In genomic region chr22:50157976-50158375, GRCh38 we compare ENCODE assay signal across 13 cellular contexts. TPM values are rescaled to one million over a fixed set of nuclear protein-coding genes. Genes with fewer than 3 reads are reported as not detected.
DNase-seq lines count a peak whose midpoint lies in the region; ATAC-seq and TF ChIP-seq lines count a peak whose summit lies in the region.
"Had no signal": no experiment of that assay in that cellular context is flagged by ENCODE, and none has a peak within 500 bp of the region (broad histone marks: within the 10 kb centered on the region; RNA-seq: fewer than 3 reads in every experiment).

No MANE protein-coding gene starts in this region.

- TF ChIP-seq CTCF in prostate gland (IDR thresholded peaks at IDR 0.05) = no peak

- H3K9me3 Mint-ChIP-seq in immature natural killer cell = no peaks in the 10 kb centered on the region
- H3K9me3 Mint-ChIP-seq: activated CD4-positive, alpha-beta memory T cell treated with anti-CD3 and anti-CD28 coated beads for 36 hours; activated T-helper 1 cell treated with anti-CD3 and anti-CD28 coated beads, Interleukin-12 subunit alpha, Interleukin-12 subunit beta, Interleukin-2, Interleukin-4 antibody, amounts not matched to agents 30 ng/mL and 10 ng/mL and 1 ng/mL, durations not matched to agents 14 hours and 24 hours and 36 hours; stimulated activated naive B cell treated with anti-CD40 and anti-IgM and Interleukin-4, amounts not matched to agents 10 μg/mL and 1 μg/mL and 100 μg/mL, for 72 hours had no signal

- H3K27me3 ChIP-seq in esophagus (ENCODE audit: control insufficient read depth in 1 of 2, insufficient read depth in 2 of 2, low read length in 2 of 2) (no peaks in the 10 kb centered on the region), prostate gland (replicated peaks; ENCODE audit: insufficient read depth) (no peaks in the 10 kb centered on the region)

- peak; percentile 56 for TF ChIP-seq POLR2A in prostate gland (IDR thresholded peaks at IDR 0.05)

- WGBS in esophagus, 2 donors = 52 to 66% methylated on average over 16 of the region's 16 CpGs
- 42% methylated on average over 16 of the region's 16 CpGs for WGBS in prostate gland

- peaks cover 0 to 2% (median 0%) of the 10 kb centered on the region in 3 donors for H3K27me3 Mint-ChIP-seq in immature natural killer cell (ENCODE audit: low read depth in 3 of 3)

- H3K27ac Mint-ChIP-seq in immature natural killer cell = no peak overlapping the region
- H3K27ac Mint-ChIP-seq: activated CD4-positive, alpha-beta memory T cell treated with anti-CD3 and anti-CD28 coated beads for 36 hours; activated T-helper 1 cell treated with anti-CD3 and anti-CD28 coated beads, Interleukin-12 subunit alpha, Interleukin-12 subunit beta, Interleukin-2, Interleukin-4 antibody, amounts not matched to agents 30 ng/mL and 10 ng/mL and 1 ng/mL, durations not matched to agents 14 hours and 24 hours and 36 hours; stimulated activated naive B cell treated with anti-CD40 and anti-IgM and Interleukin-4, amounts not matched to agents 10 μg/mL and 1 μg/mL and 100 μg/mL, for 72 hours had no signal

- no peak overlapping the region for H3K4me3 ChIP-seq in esophagus (ENCODE audit: low read depth in 1 of 2, low read length in 2 of 2)
- H3K4me3 ChIP-seq in prostate gland = no peak overlapping the region

- no peaks in the 10 kb centered on the region for H3K4me1 Mint-ChIP-seq in immature natural killer cell
- H3K4me1 Mint-ChIP-seq: stimulated activated naive B cell treated with anti-CD40 and anti-IgM and Interleukin-4, amounts not matched to agents 10 μg/mL and 1 μg/mL and 100 μg/mL, for 72 hours had no signal

- peak; percentile 26 for DNase-seq in D341Med (ENCODE audit: low spot score)
- DNase-seq in NCI-H2171 (lab: John Stamatoyannopoulos, UW) = peak; percentile 43
- DNase-seq in prostate gland (ENCODE audit: low spot score) = peak; percentile 89
- DNase-seq in activated CD8-positive, alpha-beta memory T cell treated with anti-CD3 and anti-CD28 coated beads for 24 hours = no peak
- DNase-seq in stimulated activated CD4-positive, alpha-beta T cell treated with anti-CD3 and anti-CD28 coated beads, Interleukin-15, amount 100 ng/mL, for 24 hours = no peak
- DNase-seq in immature natural killer cell = no peak
- DNase-seq: activated CD4-positive, alpha-beta memory T cell treated with anti-CD3 and anti-CD28 coated beads for 36 hours; NCI-H1436; NCI-H345; stimulated activated naive B cell treated with anti-CD40 and anti-IgM and Interleukin-4, amounts not matched to agents 10 μg/mL and 1 μg/mL and 100 μg/mL, for 72 hours had no signal

- H3K9me3 ChIP-seq in esophagus (ENCODE audit: control insufficient read depth in 2 of 2, insufficient read depth in 1 of 2, low read depth in 1 of 2, low read length in 1 of 2) (peaks cover 0 to 2% of the 10 kb centered on the region in 2 donors), prostate gland (no peaks in the 10 kb centered on the region)

- no peak overlapping the region for H3K4me3 Mint-ChIP-seq in immature natural killer cell
- H3K4me3 Mint-ChIP-seq: activated CD4-positive, alpha-beta memory T cell treated with anti-CD3 and anti-CD28 coated beads for 36 hours; activated T-helper 1 cell treated with anti-CD3 and anti-CD28 coated beads, Interleukin-12 subunit alpha, Interleukin-12 subunit beta, Interleukin-2, Interleukin-4 antibody, amounts not matched to agents 30 ng/mL and 10 ng/mL and 1 ng/mL, durations not matched to agents 14 hours and 24 hours and 36 hours; stimulated activated naive B cell treated with anti-CD40 and anti-IgM and Interleukin-4, amounts not matched to agents 10 μg/mL and 1 μg/mL and 100 μg/mL, for 72 hours had no signal

- peak overlapping the region; percentile 14 to 17 for H3K27ac ChIP-seq in esophagus (ENCODE audit: low read depth in 2 of 2, low read length in 1 of 2)
- peak overlapping the region; percentile 25 to 63 for H3K27ac ChIP-seq in prostate gland

- H3K36me3 Mint-ChIP-seq in immature natural killer cell = no peaks in the 10 kb centered on the region
- H3K36me3 Mint-ChIP-seq: activated CD4-positive, alpha-beta memory T cell treated with anti-CD3 and anti-CD28 coated beads for 36 hours; stimulated activated naive B cell treated with anti-CD40 and anti-IgM and Interleukin-4, amounts not matched to agents 10 μg/mL and 1 μg/mL and 100 μg/mL, for 72 hours had no signal

- ATAC-seq in HG03521 (IDR thresholded peaks at IDR 0.05; ENCODE audit: unreplicated experiment) = no peak
- ATAC-seq: stimulated activated naive B cell treated with anti-CD40 and anti-IgM and Interleukin-4, amounts not matched to agents 10 μg/mL and 1 μg/mL and 100 μg/mL, for 72 hours had no signal

- no peaks in the 10 kb centered on the region for H3K4me1 ChIP-seq in esophagus (ENCODE audit: control insufficient read depth in 2 of 2, insufficient read depth in 2 of 2, low read length in 1 of 2)
- H3K4me1 ChIP-seq in prostate gland (replicated peaks) = no peaks in the 10 kb centered on the region

- H3K36me3 ChIP-seq in esophagus (ENCODE audit: control insufficient read depth in 2 of 2, insufficient read depth in 2 of 2, low read length in 1 of 2) = no peaks in the 10 kb centered on the region
- no peaks in the 10 kb centered on the region for H3K36me3 ChIP-seq in prostate gland

- intact Hi-C loops in prostate gland (cut with DNase I) = no loop called here

RNA-seq across cellular contexts. Expression of gene PANX2, which starts 12.6 kb away (rescaled TPM):
- polyA plus RNA-seq in esophagus (1 to 10 TPM; 2.1 to 2.6 TPM), immature natural killer cell (under 1 TPM in 1 of 3 donors, not detected in 2; 0.07 TPM)
- 1 to 10 TPM; 7.5 to 9.5 TPM for total RNA-seq in prostate gland

RNA-seq across cellular contexts. Expression of gene TRABD, which starts 27.7 kb away (rescaled TPM):
- polyA plus RNA-seq in esophagus (10 to 100 TPM; 47.4 to 54.5 TPM), immature natural killer cell (10 to 100 TPM; 33.2 to 63.5 (median 35.3) TPM)
- 10 to 100 TPM; 39.1 to 43.1 TPM for total RNA-seq in prostate gland

RNA-seq across cellular contexts. Expression of gene SELENOO, which starts 42.8 kb away (rescaled TPM):
- polyA plus RNA-seq in esophagus = 10 to 100 TPM; 23.0 to 35.9 TPM
- total RNA-seq in prostate gland = 10 to 100 TPM; 51.8 to 58.5 TPM
- 1 to 10 TPM; 2.6 to 5.7 (median 3.6) TPM for polyA plus RNA-seq in immature natural killer cell

Comparison
In these comparisons a context has a peak if more than half of its experiments do, and no peak if none do; other contexts are left out.
1. DNase-seq: peak in D341Med (single experiment), NCI-H2171 (single experiment) and prostate gland (single experiment); none in activated CD8-positive, alpha-beta memory T cell treated with anti-CD3 and anti-CD28 coated beads for 24 hours (single experiment), stimulated activated CD4-positive, alpha-beta T cell treated with anti-CD3 and anti-CD28 coated beads, Interleukin-15, amount 100 ng/mL, for 24 hours (single experiment) and immature natural killer cell (0 of 3).